In the genomic region with DNA sequence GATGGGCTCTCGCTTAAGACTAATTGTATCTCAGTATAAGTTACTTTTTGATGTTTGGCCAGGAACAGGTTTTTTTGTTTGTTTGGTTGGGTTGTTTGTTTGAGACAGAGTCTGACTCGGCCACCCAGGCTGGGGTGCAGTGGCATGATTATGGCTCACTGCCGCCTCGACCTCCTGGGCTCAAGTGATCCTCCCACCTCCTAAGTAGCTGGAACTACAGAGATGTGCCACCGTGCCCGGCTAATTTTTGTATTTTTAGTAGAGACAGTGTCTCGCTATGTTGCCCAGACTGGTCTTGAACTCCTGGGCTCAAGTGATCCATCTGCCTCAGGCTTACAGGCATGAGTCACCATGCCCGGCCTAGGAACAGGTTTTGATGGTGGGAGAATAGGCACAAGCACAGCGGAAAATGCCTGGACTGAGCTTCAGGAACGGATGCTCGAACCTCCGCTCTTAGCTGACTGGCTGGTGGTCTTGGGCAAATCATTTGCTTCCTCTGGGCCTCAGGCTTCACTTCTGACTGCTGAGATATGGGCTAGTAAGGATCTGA, we compare ENCODE assay signal across 19 cellular contexts. TPM values are rescaled to one million over a fixed set of nuclear protein-coding genes. Genes with fewer than 3 reads are reported as not detected.
A peak's percentile ranks its signal among the peaks of the same experiment; 100 is the strongest.
DNase-seq lines count a peak whose midpoint lies in the region; ATAC-seq and TF ChIP-seq lines count a peak whose summit lies in the region.
"Had no signal": no experiment of that assay in that cellular context is flagged by ENCODE, and none has a peak within 500 bp of the region (broad histone marks: within the 10 kb centered on the region; RNA-seq: fewer than 3 reads in every experiment).

No MANE protein-coding gene starts in this region.

- DNase-seq in DMS53 (lab: John Stamatoyannopoulos, UW) (peak; percentile 19), DMS53 treated with DMSO at 0.1 percent for 48 hours (lab: John Stamatoyannopoulos, UW; ENCODE audit: unreplicated experiment) (no peak), coronary artery (ENCODE audit: low spot score) (no peak), mesenchymal stem cell (no peak), tibial artery (no peak), cortex of kidney (lab: John Stamatoyannopoulos, UW) (no peak), HFFc6 (no peak)
- DNase-seq: activated CD4-positive, CD25-positive, alpha-beta regulatory T cell; activated CD8-positive, alpha-beta memory T cell treated with anti-CD3 and anti-CD28 coated beads for 24 hours; activated naive CD8-positive, alpha-beta T cell treated with anti-CD3 and anti-CD28 coated beads, Interleukin-2, amount 50 U/mL, for 24 hours; CD8-positive, alpha-beta T cell; NCI-H146; nucleus accumbens; stimulated activated CD4-positive, alpha-beta T cell treated with anti-CD3 and anti-CD28 coated beads, Interleukin-2, amount 100 ng/mL, for 48 hours; T-helper 2 cell had no signal

- no peaks in the 10 kb centered on the region for H3K36me3 Mint-ChIP-seq in HFFc6 (ENCODE audit: low read depth)
- H3K36me3 Mint-ChIP-seq: CD8-positive, alpha-beta T cell had no signal

- H3K23ac ChIP-seq in mesenchymal stem cell (ENCODE audit: low read length in 2 of 2): no peak overlapping the region

- H2AFZ ChIP-seq in mesenchymal stem cell (ENCODE audit: low read depth, low read length): no peak overlapping the region
- H2AFZ ChIP-seq: GM23338 had no signal

- H3K14ac ChIP-seq in mesenchymal stem cell (ENCODE audit: low read length in 2 of 2): no peak overlapping the region

- H3K4ac ChIP-seq in mesenchymal stem cell (ENCODE audit: low read depth in 1 of 2, low read length in 2 of 2): no peak overlapping the region

- H3K27ac ChIP-seq in coronary artery (peak overlapping the region; percentile 99 to 100), mesenchymal stem cell (ENCODE audit: low read length, poor library complexity, severe bottlenecking) (no peak overlapping the region), tibial artery (peak overlapping the region; percentile 99 to 100)

- H3K18ac ChIP-seq in mesenchymal stem cell (ENCODE audit: low read depth in 1 of 2, low read length in 2 of 2): peak overlapping the region in 1 of 2 experiments; percentile 68

- peaks cover 9% of the 10 kb centered on the region for H3K27me3 Mint-ChIP-seq in HFFc6 (ENCODE audit: insufficient read depth)

- H3K4me1 Mint-ChIP-seq in HFFc6 (ENCODE audit: low read depth): peaks cover 58% of the 10 kb centered on the region

- no peak overlapping the region for H3K4me2 ChIP-seq in mesenchymal stem cell (ENCODE audit: low read length, poor library complexity, severe bottlenecking)
- H3K4me2 ChIP-seq: GM23338 had no signal

- no peak for ATAC-seq in GM21529 (IDR thresholded peaks at IDR 0.05; ENCODE audit: unreplicated experiment)
- ATAC-seq: activated naive CD8-positive, alpha-beta T cell treated with anti-CD3 and anti-CD28 coated beads, Interleukin-2, amount 50 U/mL, for 24 hours; CD8-positive, alpha-beta T cell; GM23338; sciatic nerve had no signal

- peak overlapping the region; percentile 99 for H3K4me3 ChIP-seq in coronary artery
- H3K4me3 ChIP-seq in mesenchymal stem cell (ENCODE audit: insufficient read depth in 1 of 2, low read depth in 1 of 2, low read length in 2 of 2): no peak overlapping the region
- H3K4me3 ChIP-seq in tibial artery: peak overlapping the region in 1 of 2 donors; percentile 100
- H3K4me3 ChIP-seq: GM23338 had no signal

- no peaks in the 10 kb centered on the region for H3K79me1 ChIP-seq in mesenchymal stem cell (replicated peaks; ENCODE audit: low read length, poor library complexity, severe bottlenecking)

- H2BK5ac ChIP-seq in mesenchymal stem cell (ENCODE audit: low read depth, low read length, poor library complexity, severe bottlenecking): no peak overlapping the region

- no peak overlapping the region for H3K9ac ChIP-seq in mesenchymal stem cell (ENCODE audit: low read length)

- no peak overlapping the region for H2AK5ac ChIP-seq in mesenchymal stem cell (ENCODE audit: low read length, severe bottlenecking)

- no peak overlapping the region for H3K27ac Mint-ChIP-seq in HFFc6
- H3K27ac Mint-ChIP-seq: activated naive CD8-positive, alpha-beta T cell treated with anti-CD3 and anti-CD28 coated beads, Interleukin-2, amount 50 U/mL, for 24 hours; activated T-helper 1 cell treated with anti-CD3 and anti-CD28 coated beads, Interleukin-12 subunit alpha, Interleukin-12 subunit beta, Interleukin-2, Interleukin-4 antibody, amounts not matched to agents 30 ng/mL and 10 ng/mL and 1 ng/mL, durations not matched to agents 14 hours and 24 hours and 36 hours; CD8-positive, alpha-beta T cell; GM23338 had no signal

- H3K9me3 Mint-ChIP-seq in HFFc6: no peaks in the 10 kb centered on the region
- H3K9me3 Mint-ChIP-seq: activated naive CD8-positive, alpha-beta T cell treated with anti-CD3 and anti-CD28 coated beads, Interleukin-2, amount 50 U/mL, for 24 hours; activated T-helper 1 cell treated with anti-CD3 and anti-CD28 coated beads, Interleukin-12 subunit alpha, Interleukin-12 subunit beta, Interleukin-2, Interleukin-4 antibody, amounts not matched to agents 30 ng/mL and 10 ng/mL and 1 ng/mL, durations not matched to agents 14 hours and 24 hours and 36 hours; CD8-positive, alpha-beta T cell; GM23338 had no signal

- 92% methylated on average over 11 of the region's 12 CpGs for WGBS in mesenchymal stem cell

- H2BK15ac ChIP-seq in mesenchymal stem cell (ENCODE audit: low read depth, poor library complexity, severe bottlenecking): no peak overlapping the region

- H3K36me3 ChIP-seq in mesenchymal stem cell (ENCODE audit: control insufficient read depth in 1 of 2, insufficient read depth in 2 of 2, low read depth in 1 of 2, low read length in 2 of 2): no peaks in the 10 kb centered on the region
- no peaks in the 10 kb centered on the region for H3K36me3 ChIP-seq in tibial artery

- intact Hi-C loops in tibial artery (cut with DNase I; ENCODE audit: low total_unique reads): no loop called here

- H3K27me3 ChIP-seq in mesenchymal stem cell (ENCODE audit: control insufficient read depth in 1 of 2, insufficient read depth in 1 of 2, low read length in 2 of 2) (peaks cover 0 to 17% of the 10 kb centered on the region in 2 experiments), tibial artery (no peaks in the 10 kb centered on the region)

- H3K4me1 ChIP-seq in mesenchymal stem cell (ENCODE audit: control insufficient read depth, insufficient read depth, low read depth, low read length) (peaks cover 20% of the 10 kb centered on the region), tibial artery (peaks cover 0 to 86% (median 78%) of the 10 kb centered on the region in 4 donors)

- H4K91ac ChIP-seq in mesenchymal stem cell (ENCODE audit: low read length): peak overlapping the region; percentile 4

- no peaks in the 10 kb centered on the region for H3K9me3 ChIP-seq in mesenchymal stem cell (ENCODE audit: control insufficient read depth, low read length)
- no peaks in the 10 kb centered on the region for H3K9me3 ChIP-seq in tibial artery

- no peak overlapping the region for H3K4me3 Mint-ChIP-seq in HFFc6
- H3K4me3 Mint-ChIP-seq: activated naive CD8-positive, alpha-beta T cell treated with anti-CD3 and anti-CD28 coated beads, Interleukin-2, amount 50 U/mL, for 24 hours; activated T-helper 1 cell treated with anti-CD3 and anti-CD28 coated beads, Interleukin-12 subunit alpha, Interleukin-12 subunit beta, Interleukin-2, Interleukin-4 antibody, amounts not matched to agents 30 ng/mL and 10 ng/mL and 1 ng/mL, durations not matched to agents 14 hours and 24 hours and 36 hours; CD8-positive, alpha-beta T cell; GM23338 had no signal

- TF ChIP-seq CTCF in coronary artery (IDR thresholded peaks at IDR 0.05) (no peak), tibial artery (IDR thresholded peaks at IDR 0.05) (no peak), HFFc6 (IDR thresholded peaks at IDR 0.05) (no peak)

- no peak overlapping the region for H2BK12ac ChIP-seq in mesenchymal stem cell (ENCODE audit: low read length in 2 of 2)

- no peak overlapping the region for H2BK120ac ChIP-seq in mesenchymal stem cell (ENCODE audit: low read depth, low read length)

- H4K8ac ChIP-seq in mesenchymal stem cell (ENCODE audit: low read length): no peak overlapping the region

RNA-seq across cellular contexts. Expression of gene SYNPO, which starts 11.4 kb away (rescaled TPM):
- polyA plus RNA-seq in mesenchymal stem cell (2013, experiment 1 of 2): 37.8 TPM
- polyA plus RNA-seq in mesenchymal stem cell (2013, experiment 2 of 2): 39.1 TPM
- total RNA-seq in HFFc6 (2021; fragmentation: NEBNext Ultra II Directional; extraction: Animal tissue kit (Norgen Biotek cat#: 25700)): 10 to 100 TPM; 35.6 to 50.7 (median 47.8) TPM
- total RNA-seq: activated T-helper 1 cell treated with anti-CD3 and anti-CD28 coated beads, Interleukin-12 subunit alpha, Interleukin-12 subunit beta, Interleukin-2, Interleukin-4 antibody, amounts not matched to agents 30 ng/mL and 10 ng/mL and 1 ng/mL, durations not matched to agents 14 hours and 24 hours and 36 hours had no signal

RNA-seq across cellular contexts. Expression of gene MYOZ3, which starts 32.0 kb away (rescaled TPM):
- 1.6 TPM for polyA plus RNA-seq in mesenchymal stem cell (2013, experiment 1 of 2)
- 1.8 TPM for polyA plus RNA-seq in mesenchymal stem cell (2013, experiment 2 of 2)
- under 1 TPM in 2 of 6 experiments, not detected in 4; 0.05 to 0.14 TPM for total RNA-seq in HFFc6 (2021; fragmentation: NEBNext Ultra II Directional; extraction: Animal tissue kit (Norgen Biotek cat#: 25700))
- total RNA-seq: CD8-positive, alpha-beta T cell had no signal
